ENCODE assay signal across 15 cellular contexts in the genomic region with DNA sequence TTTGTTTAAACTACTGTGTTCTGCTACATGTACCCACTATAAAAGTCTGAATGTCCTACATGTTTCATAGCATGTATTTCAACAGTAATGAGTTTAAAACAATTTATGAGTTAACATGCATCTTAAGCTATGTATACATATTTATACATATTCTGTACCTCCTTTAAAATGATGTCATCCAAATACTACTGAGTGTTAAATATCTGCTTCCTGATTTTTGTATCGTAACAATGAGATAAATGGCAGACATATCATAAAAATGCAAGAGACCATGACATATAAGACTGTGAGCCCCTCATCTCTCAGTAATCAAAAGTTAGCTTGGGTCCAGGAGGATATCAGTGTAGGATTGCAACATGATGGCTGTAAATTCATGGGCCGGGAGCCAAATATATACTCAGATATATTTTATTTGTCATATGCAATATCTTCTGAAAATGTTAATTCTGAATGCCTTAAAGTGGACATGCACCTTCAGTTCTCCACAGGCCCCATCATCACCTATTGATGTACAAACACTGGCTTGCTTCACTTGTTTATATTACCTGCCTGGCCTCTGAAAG. TPM values are rescaled to one million over a fixed set of nuclear protein-coding genes. Genes with fewer than 3 reads are reported as not detected.
DNase-seq lines count a peak whose midpoint lies in the region; FAIRE-seq and TF ChIP-seq lines count a peak whose summit lies in the region.
"Had no signal": no experiment of that assay in that cellular context is flagged by ENCODE, and none has a peak within 500 bp of the region (broad histone marks: within the 10 kb centered on the region; RNA-seq: fewer than 3 reads in every experiment).

No MANE protein-coding gene starts in this region.

- H3K36me3 ChIP-seq in GM23248 (ENCODE audit: low read depth): no peaks in the 10 kb centered on the region; the same call in 1 of the 2 replicates
- H3K36me3 ChIP-seq: cardiac muscle cell had no signal

- no peak overlapping the region for H3K4me3 Mint-ChIP-seq in glutamatergic neuron (ENCODE audit: unreplicated experiment)
- H3K4me3 Mint-ChIP-seq: activated CD8-positive, alpha-beta T cell treated with anti-CD3 and anti-CD28 coated beads, Interleukin-2, amount 10 ng/mL, durations not matched to agents 7 days and 5 days; CD8-positive, alpha-beta memory T cell had no signal

- H3K9me2 ChIP-seq in GM23248 (ENCODE audit: insufficient read depth): no peaks in the 10 kb centered on the region

- no peak overlapping the region for H3K27ac Mint-ChIP-seq in glutamatergic neuron (ENCODE audit: unreplicated experiment)
- H3K27ac Mint-ChIP-seq: activated CD8-positive, alpha-beta T cell treated with anti-CD3 and anti-CD28 coated beads, Interleukin-2, amount 10 ng/mL, durations not matched to agents 7 days and 5 days; progenitor cell of endocrine pancreas had no signal

- no peaks in the 10 kb centered on the region for H4K20me1 ChIP-seq in GM23248 (ENCODE audit: insufficient read depth)

- peaks cover 100% of the 10 kb centered on the region for H3K79me2 ChIP-seq in GM23248 (ENCODE audit: insufficient read depth)

- in situ Hi-C loops in GM23248 (cut with MboI) (no loop called here), astrocyte of the cerebellum (cut with HindIII; ENCODE audit: low sequenced_read_pairs) (loop anchor here (10.0 kb wide), 1 partner anchor 61 kb away; no protein-coding TSS in a partner anchor)

- no peaks in the 10 kb centered on the region for H3K36me3 Mint-ChIP-seq in glutamatergic neuron (ENCODE audit: unreplicated experiment)
- H3K36me3 Mint-ChIP-seq: CD8-positive, alpha-beta memory T cell had no signal

- FAIRE-seq in frontal cortex (lab: Jason Lieb, UNC): no peak

- H3K27ac ChIP-seq in GM23248 (peak overlapping the region; percentile 89), skin epidermis (peak overlapping the region in 2 of 21 experiments; percentile 81 to 89)
- H3K27ac ChIP-seq: cardiac muscle cell had no signal

- peaks cover 20% of the 10 kb centered on the region for H3K4me1 Mint-ChIP-seq in glutamatergic neuron (ENCODE audit: low read depth, unreplicated experiment)

- H3K9me3 ChIP-seq in GM23248 (ENCODE audit: low read depth): no peaks in the 10 kb centered on the region

- H3F3A ChIP-seq in GM23248 (ENCODE audit: insufficient read depth): peaks cover 59% of the 10 kb centered on the region

- no peaks in the 10 kb centered on the region for H3K9me3 Mint-ChIP-seq in glutamatergic neuron (ENCODE audit: unreplicated experiment)
- H3K9me3 Mint-ChIP-seq: CD8-positive, alpha-beta memory T cell had no signal

- H3K4me2 ChIP-seq in GM23248 (ENCODE audit: unreplicated experiment): peak overlapping the region; percentile 91

- TF ChIP-seq CTCF in astrocyte of the cerebellum (IDR thresholded peaks at IDR 0.05; ENCODE audit: low read depth, low read length, missing control alignments) (no peak), glutamatergic neuron (IDR thresholded peaks at IDR 0.05; ENCODE audit: partially characterized antibody, unreplicated experiment) (no peak)

- no peak overlapping the region for H2AFZ ChIP-seq in GM23248

- no peaks in the 10 kb centered on the region for H3K27me3 Mint-ChIP-seq in glutamatergic neuron (ENCODE audit: unreplicated experiment)

- no peaks in the 10 kb centered on the region for H3K27me3 ChIP-seq in GM23248 (replicated peaks; ENCODE audit: insufficient read depth)
- H3K27me3 ChIP-seq: cardiac muscle cell had no signal

- DNase-seq in GM23248 (peak; percentile 44), astrocyte of the cerebellum (ENCODE audit: low read depth) (no peak), iris pigment epithelial cell (ENCODE audit: low read depth) (peak; percentile 49), frontal cortex (ENCODE audit: low spot score in 2 of 2) (no peak), glutamatergic neuron (no peak)
- no peak for DNase-seq in stimulated activated CD4-positive, alpha-beta T cell treated with anti-CD3 and anti-CD28 coated beads, Interleukin-4, amount 100 ng/mL, for 24 hours
- DNase-seq in activated CD4-positive, alpha-beta T cell treated with anti-CD3 and anti-CD28 coated beads, Interleukin-2, amount 50 U/mL, for 48 hours: no peak
- DNase-seq: activated CD8-positive, alpha-beta T cell treated with anti-CD3 and anti-CD28 coated beads, Interleukin-2, amount 10 ng/mL, durations not matched to agents 7 days and 5 days; CD8-positive, alpha-beta memory T cell; midbrain; NCI-H1930; T1000 had no signal

- peaks cover 38% of the 10 kb centered on the region for H3K4me1 ChIP-seq in GM23248 (ENCODE audit: insufficient read depth)

- 3 to 8% methylated on average over 2 of the region's 2 CpGs for WGBS in GM23248 (ENCODE audit: low coverage in 1 of 2, low lambda C conversion rate in 2 of 2, missing lambda C conversion rate in 2 of 2), 2 experiments

- H3K4me3 ChIP-seq in GM23248: peak overlapping the region; percentile 100
- H3K4me3 ChIP-seq in astrocyte of the cerebellum (ENCODE audit: low read depth, low read length): peak overlapping the region; percentile 78
- H3K4me3 ChIP-seq in skin epidermis: peak overlapping the region in 5 of 7 experiments; percentile 1 to 51 (median 42)
- H3K4me3 ChIP-seq: cardiac muscle cell had no signal

- H3K9ac ChIP-seq in GM23248: peak overlapping the region; percentile 95

RNA-seq across cellular contexts. Expression of gene COL5A2, which starts 3.6 kb away (rescaled TPM):
- 962 and 974 TPM in 2 replicates for total RNA-seq in GM23248 (2014; rRNA removed; shearing (Covaris generic))
- 248 and 252 TPM in 2 replicates for polyA plus RNA-seq in GM23248 (2016; fragmentation: Nextera tagmentation; extraction: Ambion mirVana)
- total RNA-seq in frontal cortex (19.2 TPM), glutamatergic neuron (ENCODE audit: unreplicated experiment) (23.7 TPM)
- polyA plus RNA-seq: CD8-positive, alpha-beta memory T cell had no signal

Comparison
In these comparisons a context has a peak if more than half of its experiments do, and no peak if none do; other contexts are left out.
1. DNase-seq: peak in GM23248 (single experiment) and iris pigment epithelial cell (single experiment); none in astrocyte of the cerebellum (single experiment), stimulated activated CD4-positive, alpha-beta T cell treated with anti-CD3 and anti-CD28 coated beads, Interleukin-4, amount 100 ng/mL, for 24 hours (single experiment), frontal cortex (0 of 2), activated CD4-positive, alpha-beta T cell treated with anti-CD3 and anti-CD28 coated beads, Interleukin-2, amount 50 U/mL, for 48 hours (0 of 2) and glutamatergic neuron (single experiment).
2. H3K4me3 ChIP-seq: peak in every context shown above with its lines; median percentile 100 in GM23248; 78 in astrocyte of the cerebellum; 42 in skin epidermis.
3. RNA of gene COL5A2, which starts 3.6 kb away (total RNA-seq): 962 to 974 TPM in GM23248; 23.7 TPM in glutamatergic neuron (single experiment) and 19.2 TPM in frontal cortex (single experiment); every median in the first group is over 10 times any median in the second.